In genomic region chr12:105227879-105228278, GRCh38 we compare ENCODE assay signal across 18 cellular contexts. TPM values are rescaled to one million over a fixed set of nuclear protein-coding genes. Genes with fewer than 3 reads are reported as not detected.
A peak's percentile ranks its signal among the peaks of the same experiment; 100 is the strongest.
DNase-seq lines count a peak whose midpoint lies in the region; ATAC-seq and TF ChIP-seq lines count a peak whose summit lies in the region.
"Had no signal": no experiment of that assay in that cellular context is flagged by ENCODE, and none has a peak within 500 bp of the region (broad histone marks: within the 10 kb centered on the region; RNA-seq: fewer than 3 reads in every experiment).

No MANE protein-coding gene starts in this region.

- H3K27ac ChIP-seq in ACC112 (ENCODE audit: low read depth, low read length): peak overlapping the region; percentile 85
- peak overlapping the region; percentile 27 for H3K27ac ChIP-seq in brain microvascular endothelial cell
- no peak overlapping the region for H3K27ac ChIP-seq in left ventricle myocardium inferior (replicated peaks)
- H3K27ac ChIP-seq: epithelial cell of prostate had no signal

- H3K36me3 ChIP-seq in ACC112 (ENCODE audit: insufficient read depth, low read length) (no peaks in the 10 kb centered on the region; the same call in 1 of the 2 replicates), brain microvascular endothelial cell (replicated peaks) (no peaks in the 10 kb centered on the region), skeletal muscle satellite cell (ENCODE audit: insufficient read depth, low read length) (peaks cover 68% of the 10 kb centered on the region), left ventricle myocardium inferior (peaks cover 28% of the 10 kb centered on the region)

- no peaks in the 10 kb centered on the region for H3K27me3 ChIP-seq in ACC112 (ENCODE audit: insufficient read depth, low read length)
- H3K27me3 ChIP-seq in brain microvascular endothelial cell (replicated peaks): no peaks in the 10 kb centered on the region
- H3K27me3 ChIP-seq in skeletal muscle satellite cell (ENCODE audit: control insufficient read depth, insufficient read depth, low read length): no peaks in the 10 kb centered on the region
- no peaks in the 10 kb centered on the region for H3K27me3 ChIP-seq in left ventricle myocardium inferior (ENCODE audit: low read depth)
- H3K27me3 ChIP-seq: Peyer's patch had no signal

- H3K9ac ChIP-seq in skeletal muscle satellite cell (ENCODE audit: low read depth, low read length): peak overlapping the region; percentile 25

- H3K9me3 Mint-ChIP-seq in HFFc6: no peaks in the 10 kb centered on the region
- H3K9me3 Mint-ChIP-seq: brain; CD8-positive, alpha-beta memory T cell; memory B cell; natural killer cell had no signal

- no peak overlapping the region for H2AFZ ChIP-seq in ACC112 (ENCODE audit: low read length, unreplicated experiment)

- H3K79me2 ChIP-seq in ACC112 (ENCODE audit: control insufficient read depth, insufficient read depth, low read length, unreplicated experiment): peaks cover 62% of the 10 kb centered on the region

- H3K27me3 Mint-ChIP-seq in HFFc6 (ENCODE audit: insufficient read depth): no peaks in the 10 kb centered on the region; the same call in 1 of the 2 replicates
- H3K27me3 Mint-ChIP-seq: brain; CD8-positive, alpha-beta memory T cell; memory B cell had no signal

- peaks cover 99% of the 10 kb centered on the region for H3K4me1 Mint-ChIP-seq in HFFc6 (ENCODE audit: low read depth)

- H3K4me3 ChIP-seq in ACC112 (ENCODE audit: low read depth, low read length) (peak overlapping the region; percentile 11; the same call in 1 of the 2 replicates), brain microvascular endothelial cell (ENCODE audit: low read depth, low read length) (no peak overlapping the region), skeletal muscle satellite cell (ENCODE audit: low read length) (no peak overlapping the region), left ventricle myocardium inferior (no peak overlapping the region)
- H3K4me3 ChIP-seq: Peyer's patch had no signal

- DNase-seq in HFFc6: no peak
- no peak for DNase-seq in brain microvascular endothelial cell
- no peak for DNase-seq in mucosa of gallbladder (ENCODE audit: low spot score)
- no peak for DNase-seq in central memory CD4-positive, alpha-beta T cell
- DNase-seq in left ventricle myocardium inferior: no peak
- DNase-seq: activated CD4-positive, alpha-beta T cell treated with anti-CD3 and anti-CD28 coated beads for 48 hours; activated naive CD4-positive, alpha-beta T cell treated with anti-CD3 and anti-CD28 coated beads, Interleukin-2, amount 50 U/mL, for 16 hours; CD8-positive, alpha-beta memory T cell; DMS79; natural killer cell; NCI-H1694; Peyer's patch had no signal

- H3K4me1 ChIP-seq in ACC112 (ENCODE audit: control insufficient read depth, insufficient read depth, low read length, unreplicated experiment) (peaks cover 61% of the 10 kb centered on the region), skeletal muscle satellite cell (ENCODE audit: control insufficient read depth, insufficient read depth, low read length) (peaks cover 82% of the 10 kb centered on the region), left ventricle myocardium inferior (peaks cover 71% of the 10 kb centered on the region)

- H3K27ac Mint-ChIP-seq in HFFc6: peak overlapping the region; percentile 92
- H3K27ac Mint-ChIP-seq: memory B cell had no signal

- peak overlapping the region; percentile 47 for H3K4me2 ChIP-seq in skeletal muscle satellite cell (ENCODE audit: low read length)

- TF ChIP-seq CTCF in HFFc6 (IDR thresholded peaks at IDR 0.05) (no peak), brain microvascular endothelial cell (IDR thresholded peaks at IDR 0.05; ENCODE audit: low read depth, low read length, missing control alignments) (no peak), left ventricle myocardium inferior (IDR thresholded peaks at IDR 0.05; ENCODE audit: borderline replicate concordance) (no peak)

- H3K9me3 ChIP-seq in skeletal muscle satellite cell (replicated peaks; ENCODE audit: low read length) (no peaks in the 10 kb centered on the region), left ventricle myocardium inferior (replicated peaks) (no peaks in the 10 kb centered on the region)
- H3K9me3 ChIP-seq: Peyer's patch had no signal

- in situ Hi-C loops in brain microvascular endothelial cell (cut with HindIII; ENCODE audit: low pct_ligation_motif_present, low sequenced_read_pairs): no loop called here

- intact Hi-C loops in left ventricle myocardium inferior (cut with micrococcal nuclease): no loop called here

- peak overlapping the region; percentile 66 for H3K4me3 Mint-ChIP-seq in HFFc6
- H3K4me3 Mint-ChIP-seq: brain, memory B cell, natural killer cell had no signal

- H3K36me3 Mint-ChIP-seq in HFFc6 (ENCODE audit: low read depth): peaks cover 93% of the 10 kb centered on the region

- no peak for ATAC-seq in GM21360 (IDR thresholded peaks at IDR 0.05; ENCODE audit: unreplicated experiment)
- ATAC-seq: natural killer cell had no signal

RNA-seq across cellular contexts. Expression of gene APPL2, which starts 8.1 kb away (rescaled TPM):
- 10 to 100 TPM; 67.9 to 98.4 (median 87.8) TPM for total RNA-seq in HFFc6 (2021; fragmentation: NEBNext Ultra II Directional; extraction: Animal tissue kit (Norgen Biotek cat#: 25700))
- 26.9 and 36.5 TPM in 2 replicates for total RNA-seq in skeletal muscle satellite cell (2012; rRNA removed)
- total RNA-seq in mucosa of gallbladder (112 TPM), left ventricle myocardium inferior (19.8 TPM)
